ENCODE assay signal across 15 cellular contexts in genomic region chr4:1041936-1042330, GRCh38. TPM values are rescaled to one million over a fixed set of nuclear protein-coding genes. Genes with fewer than 3 reads are reported as not detected.
DNase-seq lines count a peak whose midpoint lies in the region; ATAC-seq and TF ChIP-seq lines count a peak whose summit lies in the region.
"Had no signal": no experiment of that assay in that cellular context is flagged by ENCODE, and none has a peak within 500 bp of the region (broad histone marks: within the 10 kb centered on the region; RNA-seq: fewer than 3 reads in every experiment).

No MANE protein-coding gene starts in this region.

- ATAC-seq in Panc1 (no peak), GM19467 (IDR thresholded peaks at IDR 0.05; ENCODE audit: unreplicated experiment) (no peak)
- ATAC-seq: activated CD8-positive, alpha-beta T cell treated with anti-CD3 and anti-CD28 coated beads for 36 hours had no signal

- CTCF ChIA-PET in Panc1 (lab: Charles Lee) = no interaction called here
- CTCF ChIA-PET in OCI-LY7 (lab: Charles Lee; ENCODE audit: unreplicated experiment) = no interaction called here

- no peak overlapping the region for H3K4me3 ChIP-seq in BLaER1 treated with 17β-estradiol and CSF1 and Interleukin-3, amounts not matched to agents 10 nM and 100 nM
- H3K4me3 ChIP-seq in Panc1 (ENCODE audit: low read depth in 2 of 2, low read length in 2 of 2) (peak overlapping the region in 1 of 2 experiments; percentile 7; a peak in 2 of 4 replicates), fibroblast of pulmonary artery (replicated peaks; ENCODE audit: low read depth, low read length) (peak overlapping the region; percentile 17), OCI-LY7 (ENCODE audit: low read depth, low read length, poor library complexity, severe bottlenecking) (no peak overlapping the region)
- H3K4me3 ChIP-seq: upper lobe of right lung had no signal

- H3K9me2 ChIP-seq in OCI-LY7 (ENCODE audit: insufficient read depth, low read length) = no peaks in the 10 kb centered on the region

- no peaks in the 10 kb centered on the region for H3K9me3 Mint-ChIP-seq in osteocyte (ENCODE audit: unreplicated experiment)
- peaks cover 4% of the 10 kb centered on the region for H3K9me3 Mint-ChIP-seq in activated T-helper 1 cell treated with anti-CD3 and anti-CD28 coated beads, Interleukin-12 subunit alpha, Interleukin-12 subunit beta, Interleukin-2, Interleukin-4 antibody, amounts not matched to agents 30 ng/mL and 10 ng/mL and 1 ng/mL, durations not matched to agents 14 hours and 24 hours and 36 hours
- H3K9me3 Mint-ChIP-seq: activated CD8-positive, alpha-beta T cell treated with anti-CD3 and anti-CD28 coated beads for 36 hours; activated T-helper 2 cell treated with anti-CD3 and anti-CD28 coated beads, Interferon-gamma antibody, Interleukin-2, Interleukin-4, amounts not matched to agents 10 μg/mL and 5 μg/mL and 100 μg/mL, durations not matched to agents 14 hours and 24 hours and 36 hours; H9 had no signal

- peak overlapping the region; percentile 95 for H3K27ac Mint-ChIP-seq in osteocyte (ENCODE audit: unreplicated experiment)
- no peak overlapping the region for H3K27ac Mint-ChIP-seq in activated T-helper 1 cell treated with anti-CD3 and anti-CD28 coated beads, Interleukin-12 subunit alpha, Interleukin-12 subunit beta, Interleukin-2, Interleukin-4 antibody, amounts not matched to agents 30 ng/mL and 10 ng/mL and 1 ng/mL, durations not matched to agents 14 hours and 24 hours and 36 hours
- H3K27ac Mint-ChIP-seq: activated CD8-positive, alpha-beta T cell treated with anti-CD3 and anti-CD28 coated beads for 36 hours; activated T-helper 2 cell treated with anti-CD3 and anti-CD28 coated beads, Interferon-gamma antibody, Interleukin-2, Interleukin-4, amounts not matched to agents 10 μg/mL and 5 μg/mL and 100 μg/mL, durations not matched to agents 14 hours and 24 hours and 36 hours had no signal

- DNase-seq in Panc1 (ENCODE audit: low read depth, low spot score) = no peak
- DNase-seq in fibroblast of pulmonary artery (ENCODE audit: low read depth) = no peak
- DNase-seq in osteocyte (ENCODE audit: extremely low spot score, unreplicated experiment) = no peak
- no peak for DNase-seq in activated T-helper 1 cell treated with anti-CD3 and anti-CD28 coated beads, Interleukin-12 subunit alpha, Interleukin-12 subunit beta, Interleukin-2, Interleukin-4 antibody, amounts not matched to agents 30 ng/mL and 10 ng/mL and 1 ng/mL, durations not matched to agents 14 hours and 24 hours and 36 hours (ENCODE audit: low spot score)
- DNase-seq in caudate nucleus (lab: John Stamatoyannopoulos, UW) = no peak
- no peak for DNase-seq in OCI-LY7 (ENCODE audit: low spot score)
- DNase-seq: activated CD8-positive, alpha-beta T cell treated with anti-CD3 and anti-CD28 coated beads for 36 hours; dorsolateral prefrontal cortex; H9; KBM-7; NCI-H1436; upper lobe of right lung had no signal

- no peaks in the 10 kb centered on the region for H3K27me3 Mint-ChIP-seq in osteocyte (ENCODE audit: unreplicated experiment)
- peaks cover 7% of the 10 kb centered on the region for H3K27me3 Mint-ChIP-seq in activated T-helper 1 cell treated with anti-CD3 and anti-CD28 coated beads, Interleukin-12 subunit alpha, Interleukin-12 subunit beta, Interleukin-2, Interleukin-4 antibody, amounts not matched to agents 30 ng/mL and 10 ng/mL and 1 ng/mL, durations not matched to agents 14 hours and 24 hours and 36 hours (ENCODE audit: insufficient read depth)

- no peaks in the 10 kb centered on the region for H3K79me2 ChIP-seq in OCI-LY7 (ENCODE audit: insufficient read depth, low read depth, low read length)

- POLR2A ChIA-PET in Panc1 (lab: Charles Lee) = interaction anchor here (0.5 kb wide), 1 partner anchor 999 kb away, joined by 3 read pairs; no protein-coding TSS in a partner anchor
- POLR2A ChIA-PET in OCI-LY7 (lab: Charles Lee) = no interaction called here

- intact Hi-C loops in Panc1 (cut with micrococcal nuclease; ENCODE audit: unreplicated experiment) = no loop called here
- intact Hi-C loops in activated T-helper 1 cell treated with anti-CD3 and anti-CD28 coated beads, Interleukin-12 subunit alpha, Interleukin-12 subunit beta, Interleukin-2, Interleukin-4 antibody, amounts not matched to agents 30 ng/mL and 10 ng/mL and 1 ng/mL, durations not matched to agents 14 hours and 24 hours and 36 hours (cut with micrococcal nuclease) = no loop called here
- intact Hi-C loops in OCI-LY7 (cut with micrococcal nuclease; ENCODE audit: unreplicated experiment) = no loop called here

- in situ Hi-C loops in Panc1 (cut with HindIII; ENCODE audit: low pct_unique_long_range_greater_than_20kb, low sequenced_read_pairs) = no loop called here

- TF ChIP-seq CTCF in Panc1 (IDR thresholded peaks at IDR 0.05) = no peak
- TF ChIP-seq CTCF in fibroblast of pulmonary artery (IDR thresholded peaks at IDR 0.05; ENCODE audit: low read length, missing control alignments) = no peak
- no peak for TF ChIP-seq CTCF in osteocyte (IDR thresholded peaks at IDR 0.05)
- TF ChIP-seq CTCF in OCI-LY7 (conservative IDR thresholded peaks at IDR 0.05; ENCODE audit: low read length) = no peak

- BruUV-seq in Panc1 (replicated peaks; lab: Mats Ljungman, UMichigan) (no TSS peak), OCI-LY7 (replicated peaks; lab: Mats Ljungman, UMichigan) (no TSS peak)

- peaks cover 0 to 14% (median 0%) of the 10 kb centered on the region in 11 experiments; a peak in 6 of 22 replicates for H4K20me1 ChIP-seq in BLaER1 treated with 17β-estradiol and CSF1 and Interleukin-3, amounts not matched to agents 10 nM and 100 nM
- no peaks in the 10 kb centered on the region for H4K20me1 ChIP-seq in OCI-LY7 (ENCODE audit: insufficient read depth, low read length)

- no peak overlapping the region for H2AFZ ChIP-seq in OCI-LY7 (ENCODE audit: low read length)

- no peaks in the 10 kb centered on the region for H3K36me3 ChIP-seq in BLaER1 treated with 17β-estradiol and CSF1 and Interleukin-3, amounts not matched to agents 10 nM and 100 nM
- no peaks in the 10 kb centered on the region for H3K36me3 ChIP-seq in Panc1 (ENCODE audit: control insufficient read depth, insufficient read depth, low read length)
- no peaks in the 10 kb centered on the region for H3K36me3 ChIP-seq in OCI-LY7 (ENCODE audit: insufficient read depth, low read length)
- H3K36me3 ChIP-seq: upper lobe of right lung had no signal

- peak overlapping the region; percentile 48 for H3K4me3 Mint-ChIP-seq in osteocyte (ENCODE audit: unreplicated experiment)
- H3K4me3 Mint-ChIP-seq in activated T-helper 1 cell treated with anti-CD3 and anti-CD28 coated beads, Interleukin-12 subunit alpha, Interleukin-12 subunit beta, Interleukin-2, Interleukin-4 antibody, amounts not matched to agents 30 ng/mL and 10 ng/mL and 1 ng/mL, durations not matched to agents 14 hours and 24 hours and 36 hours = no peak overlapping the region
- H3K4me3 Mint-ChIP-seq: activated CD8-positive, alpha-beta T cell treated with anti-CD3 and anti-CD28 coated beads for 36 hours had no signal

- H3K4me1 Mint-ChIP-seq in osteocyte (ENCODE audit: unreplicated experiment) = peaks cover 60% of the 10 kb centered on the region
- no peaks in the 10 kb centered on the region for H3K4me1 Mint-ChIP-seq in activated T-helper 1 cell treated with anti-CD3 and anti-CD28 coated beads, Interleukin-12 subunit alpha, Interleukin-12 subunit beta, Interleukin-2, Interleukin-4 antibody, amounts not matched to agents 30 ng/mL and 10 ng/mL and 1 ng/mL, durations not matched to agents 14 hours and 24 hours and 36 hours (ENCODE audit: low read depth)

- H3K4me1 ChIP-seq in BLaER1 treated with 17β-estradiol and CSF1 and Interleukin-3, amounts not matched to agents 10 nM and 100 nM = peaks cover 11 to 45% (median 29%) of the 10 kb centered on the region in 10 experiments
- H3K4me1 ChIP-seq in Panc1 (ENCODE audit: control insufficient read depth, insufficient read depth, low read length) = peaks cover 70% of the 10 kb centered on the region
- H3K4me1 ChIP-seq in OCI-LY7 (ENCODE audit: insufficient read depth, low read length, poor library complexity, severe bottlenecking) = no peaks in the 10 kb centered on the region

- H3K9ac ChIP-seq in BLaER1 treated with 17β-estradiol and CSF1 and Interleukin-3, amounts not matched to agents 10 nM and 100 nM = peak overlapping the region in 1 of 11 experiments; percentile 26; a peak in 2 of 22 replicates

- peak overlapping the region; percentile 14 to 75 (median 63) for H3K4me2 ChIP-seq in BLaER1 treated with 17β-estradiol and CSF1 and Interleukin-3, amounts not matched to agents 10 nM and 100 nM
- H3K4me2 ChIP-seq in OCI-LY7 (ENCODE audit: low read length) = no peak overlapping the region

- H3K27ac ChIP-seq in BLaER1 treated with 17β-estradiol and CSF1 and Interleukin-3, amounts not matched to agents 10 nM and 100 nM = no peak overlapping the region
- H3K27ac ChIP-seq in Panc1 (ENCODE audit: low read length) (peak overlapping the region; percentile 70; the same call in 1 of the 2 replicates), caudate nucleus (ENCODE audit: low read depth, low read length) (no peak overlapping the region), OCI-LY7 (ENCODE audit: low read depth, low read length, poor library complexity, severe bottlenecking) (no peak overlapping the region)
- H3K27ac ChIP-seq: upper lobe of right lung had no signal

- no peaks in the 10 kb centered on the region for H3K9me3 ChIP-seq in BLaER1 treated with 17β-estradiol and CSF1 and Interleukin-3, amounts not matched to agents 10 nM and 100 nM (replicated peaks in 1 of 11)
- no peaks in the 10 kb centered on the region for H3K9me3 ChIP-seq in Panc1 (ENCODE audit: control insufficient read depth, insufficient read depth, low read depth, low read length)
- no peaks in the 10 kb centered on the region for H3K9me3 ChIP-seq in OCI-LY7 (ENCODE audit: low read length)
- H3K9me3 ChIP-seq: upper lobe of right lung had no signal

- H3K36me3 Mint-ChIP-seq in osteocyte (ENCODE audit: unreplicated experiment) = no peaks in the 10 kb centered on the region
- no peaks in the 10 kb centered on the region for H3K36me3 Mint-ChIP-seq in activated T-helper 1 cell treated with anti-CD3 and anti-CD28 coated beads, Interleukin-12 subunit alpha, Interleukin-12 subunit beta, Interleukin-2, Interleukin-4 antibody, amounts not matched to agents 30 ng/mL and 10 ng/mL and 1 ng/mL, durations not matched to agents 14 hours and 24 hours and 36 hours (ENCODE audit: low read depth)

- H3K27me3 ChIP-seq in BLaER1 treated with 17β-estradiol and CSF1 and Interleukin-3, amounts not matched to agents 10 nM and 100 nM = peaks cover 37 to 59% (median 50%) of the 10 kb centered on the region in 11 experiments
- no peaks in the 10 kb centered on the region for H3K27me3 ChIP-seq in Panc1 (ENCODE audit: control insufficient read depth, insufficient read depth, low read length)

RNA-seq across cellular contexts. Expression of gene FGFRL1, which starts 30.5 kb away (rescaled TPM):
- total RNA-seq in Panc1 (2021; ENCODE audit: unreplicated experiment) (43.1 TPM), osteocyte (56.9 and 59.8 TPM in 2 replicates), OCI-LY7 (2022) (2.7 and 3.1 TPM in 2 replicates)
- 57.6 TPM for polyA plus RNA-seq in Panc1 (2012; ENCODE audit: insufficient read length)
- total RNA-seq in activated T-helper 1 cell treated with anti-CD3 and anti-CD28 coated beads, Interleukin-12 subunit alpha, Interleukin-12 subunit beta, Interleukin-2, Interleukin-4 antibody, amounts not matched to agents 30 ng/mL and 10 ng/mL and 1 ng/mL, durations not matched to agents 14 hours and 24 hours and 36 hours = 15.5 TPM in 2 replicates
- total RNA-seq in OCI-LY7 (2014; rRNA removed; shearing (Covaris generic)) = 1.4 and 1.8 TPM in 2 replicates

RNA-seq across cellular contexts. Expression of gene SLC26A1, which starts 48.7 kb away (rescaled TPM):
- 1.8 TPM for total RNA-seq in Panc1 (2021; ENCODE audit: unreplicated experiment)
- 3.2 TPM for polyA plus RNA-seq in Panc1 (2012; ENCODE audit: insufficient read length)
- total RNA-seq in osteocyte = 0.78 and 0.83 TPM in 2 replicates
- 0.22 and 0.49 TPM in 2 replicates for total RNA-seq in activated T-helper 1 cell treated with anti-CD3 and anti-CD28 coated beads, Interleukin-12 subunit alpha, Interleukin-12 subunit beta, Interleukin-2, Interleukin-4 antibody, amounts not matched to agents 30 ng/mL and 10 ng/mL and 1 ng/mL, durations not matched to agents 14 hours and 24 hours and 36 hours
- total RNA-seq in OCI-LY7 (2014; rRNA removed; shearing (Covaris generic)) = not detected in 2 replicates
- total RNA-seq in OCI-LY7 (2022) = 0.30 TPM in 1 of 2 replicates, not detected in the other

RNA-seq across cellular contexts. Expression of gene IDUA, which starts 55.1 kb away (rescaled TPM):
- 30.6 TPM for total RNA-seq in Panc1 (2021; ENCODE audit: unreplicated experiment)
- polyA plus RNA-seq in Panc1 (2012; ENCODE audit: insufficient read length) = 28.5 TPM
- 58.0 and 67.8 TPM in 2 replicates for total RNA-seq in osteocyte
- total RNA-seq in activated T-helper 1 cell treated with anti-CD3 and anti-CD28 coated beads, Interleukin-12 subunit alpha, Interleukin-12 subunit beta, Interleukin-2, Interleukin-4 antibody, amounts not matched to agents 30 ng/mL and 10 ng/mL and 1 ng/mL, durations not matched to agents 14 hours and 24 hours and 36 hours = 33.8 and 34.3 TPM in 2 replicates
- total RNA-seq in OCI-LY7 (2014; rRNA removed; shearing (Covaris generic)) = 9.3 and 15.7 TPM in 2 replicates
- 10.4 and 12.3 TPM in 2 replicates for total RNA-seq in OCI-LY7 (2022)
